In genomic region chr2:158467248-158467647, GRCh38 we compare ENCODE assay signal across 21 cellular contexts.
"Had no signal": no experiment of that assay in that cellular context is flagged by ENCODE, and none has a peak within 500 bp of the region (broad histone marks: within the 10 kb centered on the region; RNA-seq: fewer than 3 reads in every experiment).

No MANE protein-coding gene starts in this region.

- ATAC-seq: HepG2 had no signal

- H3K27me3 ChIP-seq: MG63 had no signal

- H3K4me3 ChIP-seq: MG63 had no signal

- H3K4me2 ChIP-seq: SK-N-SH had no signal

- DNase-seq: IMR-90, Karpas-422, KG1, MG63, NCI-H1092 treated with DMSO at 0.1 percent for 48 hours, NCI-H1436, NCI-H187, NCI-H2029, NCI-H2081 treated with DMSO at 0.1 percent for 48 hours, NCI-H2171, NCI-H226, NCI-H446, NCI-H510A, NCI-H524 treated with DMSO at 0.1 percent for 48 hours, NCI-H69, NCI-H774, Right ventricle myocardium superior, RPMI8226, SK-N-SH had no signal

- FAIRE-seq: HepG2, RCC 7860 had no signal

- H3K9me3 ChIP-seq: MG63, SK-N-SH had no signal

- H3K9ac ChIP-seq: SK-N-SH had no signal
